Comparison of ENCODE assay signal across 8 cellular contexts in genomic region chrX:13734278-13735172, GRCh38. TPM values are rescaled to one million over a fixed set of nuclear protein-coding genes. Genes with fewer than 3 reads are reported as not detected.
DNase-seq lines count a peak whose midpoint lies in the region; ATAC-seq and TF ChIP-seq lines count a peak whose summit lies in the region.

TSS of gene OFD1 (plus strand) at chrX:13734748. CDS start at chrX:13735072, 324 bp downstream.
TSS of gene TRAPPC2 (minus strand) at chrX:13734620. CDS start at chrX:13719963, 14,657 bp downstream.

- peaks cover 5 to 10% (median 9%) of the 10 kb centered on the region in 11 experiments; a peak in 21 of 22 replicates for H3K9me3 ChIP-seq in BLaER1 treated with 17β-estradiol and CSF1 and Interleukin-3, amounts not matched to agents 10 nM and 100 nM (replicated peaks in 1 of 11)

- H3K9ac ChIP-seq in BLaER1 treated with 17β-estradiol and CSF1 and Interleukin-3, amounts not matched to agents 10 nM and 100 nM: peak within 1 kb of the TSS; percentile 82 to 94 (median 89)

- peaks cover 0 to 14% (median 4%) of the 10 kb centered on the region in 11 experiments; a peak in 10 of 22 replicates for H3K36me3 ChIP-seq in BLaER1 treated with 17β-estradiol and CSF1 and Interleukin-3, amounts not matched to agents 10 nM and 100 nM

- H3K36me3 Mint-ChIP-seq in activated CD4-positive, alpha-beta T cell treated with anti-CD3 and anti-CD28 coated beads, Interleukin-2, amount 10 ng/mL, durations not matched to agents 7 days and 5 days (ENCODE audit: low read depth): peaks cover 48% of the 10 kb centered on the region

- DNase-seq in NCI-H69 (lab: John Stamatoyannopoulos, UW) (peak; percentile 97), coronary artery (ENCODE audit: low spot score) (peak; percentile 95), left colon (peak; percentile 96)
- DNase-seq in activated CD4-positive, alpha-beta T cell treated with anti-CD3 and anti-CD28 coated beads, Interleukin-2, amount 10 ng/mL, durations not matched to agents 7 days and 5 days: peak; percentile 92
- DNase-seq in stimulated activated CD4-positive, alpha-beta T cell treated with anti-CD3 and anti-CD28 coated beads, Interleukin-1b, Interleukin-23, amount 100 ng/mL, for 48 hours: peak; percentile 90

- ATAC-seq in GM19328 (IDR thresholded peaks at IDR 0.05; ENCODE audit: unreplicated experiment) (peak; percentile 93), HG03520 (IDR thresholded peaks at IDR 0.05; ENCODE audit: unreplicated experiment) (peak; percentile 90), left colon (peak; percentile 97)

- peak within 1 kb of the TSS; percentile 67 to 92 (median 80) for H3K4me3 ChIP-seq in BLaER1 treated with 17β-estradiol and CSF1 and Interleukin-3, amounts not matched to agents 10 nM and 100 nM
- peak within 1 kb of the TSS; percentile 90 for H3K4me3 ChIP-seq in coronary artery

- H3K9me3 Mint-ChIP-seq in activated CD4-positive, alpha-beta T cell treated with anti-CD3 and anti-CD28 coated beads, Interleukin-2, amount 10 ng/mL, durations not matched to agents 7 days and 5 days: no peaks in the 10 kb centered on the region

- POLR2A ChIA-PET in activated CD4-positive, alpha-beta T cell treated with anti-CD3 and anti-CD28 coated beads, Interleukin-2, amount 10 ng/mL, durations not matched to agents 7 days and 5 days (lab: Charles Lee): interaction anchor here (0.5 to 0.6 kb wide), 3 partner anchors 395 to 785 kb away, joined by 3 to 4 read pairs (median 3); no protein-coding TSS in a partner anchor

- CTCF ChIA-PET in activated CD4-positive, alpha-beta T cell treated with anti-CD3 and anti-CD28 coated beads, Interleukin-2, amount 10 ng/mL, durations not matched to agents 7 days and 5 days (lab: Charles Lee): interaction anchor here (0.8 to 3.6 kb wide), 8 partner anchors 8 to 1931 kb away, joined by 3 to 16 read pairs (median 3); no protein-coding TSS in a partner anchor

- peaks cover 11 to 45% (median 22%) of the 10 kb centered on the region in 11 experiments; a peak in 21 of 22 replicates for H3K27me3 ChIP-seq in BLaER1 treated with 17β-estradiol and CSF1 and Interleukin-3, amounts not matched to agents 10 nM and 100 nM

- peaks cover 0 to 5% (median 0%) of the 10 kb centered on the region in 11 experiments; a peak in 2 of 22 replicates for H4K20me1 ChIP-seq in BLaER1 treated with 17β-estradiol and CSF1 and Interleukin-3, amounts not matched to agents 10 nM and 100 nM

- peak within 1 kb of the TSS; percentile 98 for H3K27ac Mint-ChIP-seq in activated CD4-positive, alpha-beta T cell treated with anti-CD3 and anti-CD28 coated beads, Interleukin-2, amount 10 ng/mL, durations not matched to agents 7 days and 5 days

- intact Hi-C loops in left colon (cut with DNase I, micrococcal nuclease): no loop called here

- peaks cover 47% of the 10 kb centered on the region for H3K4me1 Mint-ChIP-seq in activated CD4-positive, alpha-beta T cell treated with anti-CD3 and anti-CD28 coated beads, Interleukin-2, amount 10 ng/mL, durations not matched to agents 7 days and 5 days

- H3K27me3 Mint-ChIP-seq in activated CD4-positive, alpha-beta T cell treated with anti-CD3 and anti-CD28 coated beads, Interleukin-2, amount 10 ng/mL, durations not matched to agents 7 days and 5 days: no peaks in the 10 kb centered on the region

- H3K4me1 ChIP-seq in BLaER1 treated with 17β-estradiol and CSF1 and Interleukin-3, amounts not matched to agents 10 nM and 100 nM: peaks cover 36 to 57% (median 42%) of the 10 kb centered on the region in 10 experiments

- TF ChIP-seq CTCF in coronary artery (IDR thresholded peaks at IDR 0.05): no peak

- H3K4me2 ChIP-seq in BLaER1 treated with 17β-estradiol and CSF1 and Interleukin-3, amounts not matched to agents 10 nM and 100 nM: peak within 1 kb of the TSS; percentile 78 to 97 (median 89)

- H3K27ac ChIP-seq in BLaER1 treated with 17β-estradiol and CSF1 and Interleukin-3, amounts not matched to agents 10 nM and 100 nM: peak within 1 kb of the TSS; percentile 76 to 95 (median 91)
- peak within 1 kb of the TSS; percentile 79 to 93 for H3K27ac ChIP-seq in coronary artery

- H3K4me3 Mint-ChIP-seq in activated CD4-positive, alpha-beta T cell treated with anti-CD3 and anti-CD28 coated beads, Interleukin-2, amount 10 ng/mL, durations not matched to agents 7 days and 5 days: peak within 1 kb of the TSS; percentile 87

RNA-seq across cellular contexts. Expression of gene OFD1, which starts in this region (rescaled TPM):
- total RNA-seq in activated CD4-positive, alpha-beta T cell treated with anti-CD3 and anti-CD28 coated beads, Interleukin-2, amount 10 ng/mL, durations not matched to agents 7 days and 5 days: 10 to 100 TPM; 32.5 to 35.0 TPM
- total RNA-seq in left colon: 10 to 100 TPM; 27.7 to 36.3 TPM

RNA-seq across cellular contexts. Expression of gene TRAPPC2, which starts in this region (rescaled TPM):
- total RNA-seq in activated CD4-positive, alpha-beta T cell treated with anti-CD3 and anti-CD28 coated beads, Interleukin-2, amount 10 ng/mL, durations not matched to agents 7 days and 5 days: 10 to 100 TPM; 20.2 to 22.2 TPM
- total RNA-seq in left colon: 10 to 100 TPM; 21.7 TPM

Comparison
In these comparisons a context has a peak if more than half of its experiments do, and no peak if none do; other contexts are left out.
1. Peak in every context shown above with its lines: DNase-seq, ATAC-seq, H3K4me3 ChIP-seq and H3K27ac ChIP-seq.